ENCODE assay signal across 8 cellular contexts in the genomic region with DNA sequence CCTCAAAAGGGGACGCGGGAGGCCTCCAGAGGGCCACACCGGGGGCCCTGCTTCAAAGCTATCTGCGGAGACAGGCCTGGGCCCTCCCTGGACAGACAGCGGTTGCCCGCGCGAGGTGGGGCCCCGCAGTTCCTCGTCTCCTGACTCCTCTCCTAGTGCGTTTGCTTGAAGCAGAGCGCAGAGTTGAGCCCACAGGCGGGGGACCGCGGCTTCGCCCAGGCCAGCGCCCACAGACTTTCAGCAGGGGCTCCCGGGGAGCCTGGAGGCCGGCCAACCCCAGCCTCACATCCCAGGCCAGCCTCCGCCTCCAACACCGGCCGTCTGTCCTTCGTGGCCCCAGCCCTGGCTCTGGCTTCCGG. TPM values are rescaled to one million over a fixed set of nuclear protein-coding genes. Genes with fewer than 3 reads are reported as not detected.
A peak's percentile ranks its signal among the peaks of the same experiment; 100 is the strongest.
DNase-seq lines count a peak whose midpoint lies in the region; ATAC-seq, FAIRE-seq and TF ChIP-seq lines count a peak whose summit lies in the region.

No MANE protein-coding gene starts in this region.

- H4K20me1 ChIP-seq in Loucy (ENCODE audit: insufficient read depth, low read length, poor library complexity, severe bottlenecking) (no peaks in the 10 kb centered on the region), H1 (replicated peaks in 1 of 2; ENCODE audit: control insufficient read depth in 1 of 2, insufficient read depth in 2 of 2, low read length in 2 of 2) (peaks cover 12% of the 10 kb centered on the region in 2 experiments)

- no peak overlapping the region for H3K4ac ChIP-seq in H1 (replicated peaks; ENCODE audit: insufficient read length, low read depth, low read length)

- DNase-seq in GM06990 (ENCODE audit: extremely low read depth, insufficient read length), result no peak
- no peak for DNase-seq in H1 (ENCODE audit: low read depth in 1 of 2, low spot score in 2 of 2)
- peak in 2 of 5 donors; percentile 45 to 67 for DNase-seq in ovary
- DNase-seq in KG1 (lab: John Stamatoyannopoulos, UW), result no peak
- no peak for DNase-seq in SHP77 treated with DMSO at 0.1 percent for 48 hours (lab: John Stamatoyannopoulos, UW)
- no peak for DNase-seq in HTR-8/SVneo (ENCODE audit: insufficient read length, low spot score)

- H4K91ac ChIP-seq in H1 (replicated peaks; ENCODE audit: insufficient read length, low read length), result no peak overlapping the region

- no peak overlapping the region for H2AK5ac ChIP-seq in H1 (ENCODE audit: low read depth, low read length)

- H2BK120ac ChIP-seq in H1 (replicated peaks; ENCODE audit: low read depth, low read length), result no peak overlapping the region

- H3K9ac ChIP-seq in Loucy (ENCODE audit: low read depth, low read length, poor library complexity, severe bottlenecking), result peak overlapping the region; percentile 68
- H3K9ac ChIP-seq in H1 (replicated peaks in 1 of 4; ENCODE audit: extremely low read depth in 1 of 4, low read depth in 3 of 4, low read length in 3 of 4), result no peak overlapping the region; a peak in 2 of 7 replicates

- no peak for TF ChIP-seq EP300 in H1 (IDR thresholded peaks at IDR 0.05; ENCODE audit: borderline replicate concordance in 1 of 2, low read depth in 2 of 2, low read length in 2 of 2)
- TF ChIP-seq EP300 in ovary (IDR thresholded peaks at IDR 0.05), result no peak

- POLR2A ChIA-PET in H1 (lab: Charles Lee; ENCODE audit: partially characterized antibody), result interaction anchor here (0.5 to 4.0 kb wide), 9 partner anchors 9 to 191 kb away, joined by 3 to 36 read pairs (median 4); a partner anchor contains a TSS

- H2BK5ac ChIP-seq in H1 (ENCODE audit: low read depth, low read length), result 0 out of 2 replicates have a peak overlapping the region, but pooled peaks have one; percentile 16

- H3K79me2 ChIP-seq in Loucy (ENCODE audit: insufficient read depth, low read length) (no peaks in the 10 kb centered on the region), H1 (ENCODE audit: control insufficient read depth in 1 of 2, insufficient read depth in 2 of 2, low read length in 2 of 2) (peaks cover 0 to 22% of the 10 kb centered on the region in 2 experiments; a peak in 2 of 4 replicates)

- no peak for TF ChIP-seq RAD21 in H1 (IDR thresholded peaks at IDR 0.05 in 1 of 2, conservative IDR thresholded peaks at IDR 0.05 in 1 of 2; ENCODE audit: low read depth in 2 of 2, low read length in 2 of 2)

- CTCF ChIA-PET in H1 (lab: Charles Lee; ENCODE audit: partially characterized antibody), result interaction anchor here (0.8 to 8.0 kb wide), 16 partner anchors 10 to 94 kb away, joined by 3 to 82 read pairs (median 4); no protein-coding TSS in a partner anchor

- H2BK15ac ChIP-seq in H1 (ENCODE audit: low read length), result peak overlapping the region; percentile 23; the same call in 1 of the 2 replicates

- H3K27ac ChIP-seq in H1 (ENCODE audit: low read depth, low read length) (no peak overlapping the region), ovary (peak overlapping the region; percentile 62 to 73)

- H3K4me3 ChIP-seq in GM06990 (replicated peaks; ENCODE audit: low read depth, low read length), result peak overlapping the region; percentile 64
- peak overlapping the region; percentile 70 for H3K4me3 ChIP-seq in Loucy (ENCODE audit: low read length, poor library complexity, severe bottlenecking)
- H3K4me3 ChIP-seq in H1 (ENCODE audit: extremely low read depth in 1 of 4, insufficient read depth in 2 of 4, low read depth in 3 of 4, low read length in 4 of 4), result peak overlapping the region in 3 of 4 experiments; percentile 21 to 54 (median 29); a peak in 3 of 8 replicates
- peak overlapping the region; percentile 51 for H3K4me3 ChIP-seq in ovary

- H3K4me1 ChIP-seq in Loucy (ENCODE audit: insufficient read depth, low read length, poor library complexity, severe bottlenecking), result peaks cover 14% of the 10 kb centered on the region
- H3K4me1 ChIP-seq in H1 (replicated peaks in 1 of 4; ENCODE audit: control insufficient read depth in 3 of 4, insufficient read depth in 4 of 4, low read length in 3 of 4), result peaks cover 7 to 12% (median 8%) of the 10 kb centered on the region in 4 experiments; a peak in 6 of 7 replicates
- H3K4me1 ChIP-seq in ovary (ENCODE audit: insufficient read depth), result peaks cover 2% of the 10 kb centered on the region

- H3K9me3 ChIP-seq in Loucy (ENCODE audit: insufficient read depth, low read depth, low read length) (no peaks in the 10 kb centered on the region), H1 (ENCODE audit: insufficient read depth in 2 of 2, low read depth in 1 of 2, low read length in 1 of 2) (no peaks in the 10 kb centered on the region), ovary (no peaks in the 10 kb centered on the region)

- no peaks in the 10 kb centered on the region for H3K36me3 ChIP-seq in GM06990 (ENCODE audit: control insufficient read depth, insufficient read depth, low read length)
- no peaks in the 10 kb centered on the region for H3K36me3 ChIP-seq in Loucy (ENCODE audit: insufficient read depth, low read length)
- H3K36me3 ChIP-seq in H1 (ENCODE audit: control insufficient read depth in 2 of 4, insufficient read depth in 4 of 4, low read length in 3 of 4), result no peaks in the 10 kb centered on the region
- no peaks in the 10 kb centered on the region for H3K36me3 ChIP-seq in ovary

- H3K79me1 ChIP-seq in H1 (ENCODE audit: low read depth, low read length), result no peaks in the 10 kb centered on the region

- H2AFZ ChIP-seq in Loucy (ENCODE audit: low read length) (peak overlapping the region; percentile 81), H1 (ENCODE audit: low read length) (0 out of 2 replicates have a peak overlapping the region, but pooled peaks have one; percentile 60)

- H2BK12ac ChIP-seq in H1 (ENCODE audit: low read depth, low read length), result peak overlapping the region; percentile 60; the same call in 1 of the 2 replicates

- H3F3A ChIP-seq in Loucy (ENCODE audit: low read depth), result no peaks in the 10 kb centered on the region

- no peak for ATAC-seq in GM21390 (IDR thresholded peaks at IDR 0.05; ENCODE audit: unreplicated experiment)

- intact Hi-C loops in ovary (cut with DNase I), result loop anchor here in 1 of 4 donors (5.0 kb wide), 2 partner anchors 50 to 60 kb away; a partner anchor contains a TSS

- H3K14ac ChIP-seq in H1 (ENCODE audit: insufficient read length), result no peak overlapping the region

- H3K9me2 ChIP-seq in Loucy (replicated peaks; ENCODE audit: low read depth, low read length), result no peaks in the 10 kb centered on the region

- no peak for TF ChIP-seq POLR2A in H1 (IDR thresholded peaks at IDR 0.05; ENCODE audit: control extremely low read depth in 1 of 2, low read depth in 2 of 2, low read length in 2 of 2)
- no peak for TF ChIP-seq POLR2A in ovary (IDR thresholded peaks at IDR 0.05)

- H3K18ac ChIP-seq in H1 (ENCODE audit: extremely low read depth, low read length), result peak overlapping the region; percentile 9; the same call in 1 of the 2 replicates

- H2BK20ac ChIP-seq in H1 (ENCODE audit: low read length), result no peak overlapping the region

- H3K56ac ChIP-seq in H1 (replicated peaks; ENCODE audit: insufficient read length, low read depth, low read length), result no peak overlapping the region

- H4K8ac ChIP-seq in H1 (ENCODE audit: extremely low read depth, insufficient read depth, low read length), result peak overlapping the region; percentile 75; the same call in 1 of the 2 replicates

- no peak for FAIRE-seq in H1 (lab: Jason Lieb, UNC)
- FAIRE-seq in HTR-8/SVneo (lab: Jason Lieb, UNC), result no peak

- WGBS in H1 (ENCODE audit: extremely low coverage in 1 of 2, insufficient coverage in 1 of 2, insufficient read length in 1 of 2, insufficient replicate concordance in 2 of 2, low coverage in 1 of 2, low lambda C conversion rate in 2 of 2, missing lambda C conversion rate in 1 of 2), 2 experiments, result 47% methylated on average over 17 of the region's 24 CpGs; no CpG with 5 or more reads in 1 of the 2 experiments
- WGBS in ovary, 3 donors, result 8 to 11% (median 9%) methylated on average over 22 to 24 of the region's 24 CpGs

- TF ChIP-seq CTCF in GM06990 (IDR thresholded peaks at IDR 0.05; ENCODE audit: insufficient read depth, low read length, poor library complexity, severe bottlenecking) (no peak), Loucy (conservative IDR thresholded peaks at IDR 0.05; ENCODE audit: low read length) (peak; percentile 30; the same call in 1 of the 2 replicates), H1 (IDR thresholded peaks at IDR 0.05; ENCODE audit: control extremely low read depth in 1 of 3, insufficient read depth in 1 of 3, low read depth in 1 of 3, low read length in 3 of 3) (no peak), ovary (IDR thresholded peaks at IDR 0.05) (no peak)

- no peak overlapping the region for H3K23ac ChIP-seq in H1 (ENCODE audit: insufficient read length)

- peaks cover 8% of the 10 kb centered on the region; the same call in 1 of the 2 replicates for H3K23me2 ChIP-seq in H1 (ENCODE audit: low read depth, low read length)

- H4K5ac ChIP-seq in H1 (ENCODE audit: insufficient read length, low read depth, low read length), result peak overlapping the region; percentile 18

- H3K4me2 ChIP-seq in Loucy (ENCODE audit: low read depth, low read length, poor library complexity, severe bottlenecking), result peak overlapping the region; percentile 84
- H3K4me2 ChIP-seq in H1 (ENCODE audit: insufficient read depth in 1 of 2, low read depth in 2 of 2, low read length in 2 of 2), result peak overlapping the region; percentile 42 to 89

- H3K27me3 ChIP-seq in GM06990 (replicated peaks; ENCODE audit: control insufficient read depth, insufficient read depth, low read length) (no peaks in the 10 kb centered on the region; the same call in 1 of the 2 replicates), Loucy (ENCODE audit: insufficient read depth, low read length, poor library complexity, severe bottlenecking) (peaks cover 5% of the 10 kb centered on the region), H1 (replicated peaks in 1 of 4; ENCODE audit: control insufficient read depth in 3 of 4, extremely low read depth in 1 of 4, insufficient read depth in 3 of 4, low read length in 3 of 4) (peaks cover 0 to 10% (median 6%) of the 10 kb centered on the region in 4 experiments; a peak in 5 of 7 replicates), ovary (no peaks in the 10 kb centered on the region)

TF ChIP-seq in H1, 55 proteins besides CTCF, POLR2A, EP300 and RAD21 (continues in another document):
- no peak for TF ChIP-seq RBBP5 (IDR thresholded peaks at IDR 0.05; ENCODE audit: borderline replicate concordance, low read depth, low read length)

RNA-seq across cellular contexts. Expression of a gene that starts 0.5 kb away (rescaled TPM):
- total RNA-seq in H1 (2021; fragmentation: NEBNext Ultra II Directional; extraction: Animal tissue kit (Norgen Biotek cat#: 25700)), result 43.1 and 45.2 TPM in 2 replicates
- polyA plus RNA-seq in H1 (2011; rRNA removed) (27.9 and 54.6 TPM in 2 replicates), ovary (1 to 10 TPM; 2.1 to 7.6 TPM)
- polyA plus RNA-seq in H1 (2011; cell fraction: cytosol; rRNA removed), result 30.9 TPM
- polyA plus RNA-seq in H1 (2011; cell fraction: nucleus; rRNA removed), result 185 TPM
- 23.0 to 41.5 TPM (median 38.0 TPM) in 4 replicates for polyA plus RNA-seq in H1 (2012, experiment 1 of 2)
- 23.5 TPM for polyA plus RNA-seq in H1 (2012, experiment 2 of 2)
- polyA plus RNA-seq in H1 (2013, experiment 1 of 2), result 43.7 TPM
- 36.1 TPM for polyA plus RNA-seq in H1 (2013, experiment 2 of 2)
- 22.3 and 28.5 TPM in 2 replicates for polyA minus RNA-seq in H1 (2011; rRNA and poly(A)+ RNA removed)
- polyA minus RNA-seq in H1 (2011; cell fraction: cytosol; rRNA and poly(A)+ RNA removed), result 29.9 TPM
- 54.6 TPM for polyA minus RNA-seq in H1 (2011; cell fraction: nucleus; rRNA and poly(A)+ RNA removed)
- 10 to 100 TPM in 3 of 7 donors, 1 to 10 TPM in 4; 3.5 to 16.5 (median 8.8) TPM for total RNA-seq in ovary
